1 cellular context compared by ENCODE assay signal in the genomic region with DNA sequence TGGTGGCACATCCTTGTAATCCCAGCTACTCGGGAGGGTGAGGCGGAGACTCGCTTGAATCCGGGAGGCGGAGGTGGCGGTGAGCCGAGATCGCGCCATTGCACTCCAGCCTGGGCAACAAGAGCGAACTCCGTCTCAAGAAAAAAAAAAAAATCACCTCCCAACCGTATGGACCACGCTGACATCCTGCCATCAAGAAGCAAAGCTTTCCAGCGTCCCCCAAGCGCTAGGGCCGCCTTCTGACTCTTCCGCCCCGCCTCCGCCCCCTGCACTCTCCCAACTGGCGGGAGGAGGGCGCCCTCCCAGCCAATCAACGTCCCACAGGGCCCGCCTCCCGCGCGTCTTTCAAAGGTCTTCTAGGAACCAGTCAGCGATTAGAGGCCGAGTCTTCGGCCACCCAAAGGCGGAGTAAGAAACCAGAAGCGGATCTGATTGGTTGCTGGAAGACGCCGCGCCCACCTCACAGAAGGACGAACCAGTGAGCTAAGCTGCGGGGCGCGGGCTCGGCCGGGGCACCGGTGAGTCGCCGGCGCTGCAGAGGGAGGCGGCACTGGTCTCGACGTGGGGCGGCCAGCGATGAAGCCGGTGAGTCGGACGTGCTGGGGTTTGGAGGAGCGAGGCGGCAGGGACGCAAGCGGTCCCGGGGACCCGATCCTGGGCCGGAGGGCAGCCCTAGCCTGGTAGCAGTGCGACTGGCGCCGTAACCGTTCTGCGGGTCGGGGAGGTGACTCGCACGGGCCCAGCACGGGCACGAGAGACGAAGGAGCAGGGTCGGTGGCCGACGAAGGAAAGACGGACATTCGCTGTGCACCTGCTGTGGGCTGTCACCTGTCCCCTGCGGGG.
TF ChIP-seq lines count a peak whose summit lies in the region.

A gene with protein sequence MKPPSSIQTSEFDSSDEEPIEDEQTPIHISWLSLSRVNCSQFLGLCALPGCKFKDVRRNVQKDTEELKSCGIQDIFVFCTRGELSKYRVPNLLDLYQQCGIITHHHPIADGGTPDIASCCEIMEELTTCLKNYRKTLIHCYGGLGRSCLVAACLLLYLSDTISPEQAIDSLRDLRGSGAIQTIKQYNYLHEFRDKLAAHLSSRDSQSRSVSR (plus strand): TSS at position 515 of the 843 bp plus-strand sequence. CDS start 62 bp downstream, at position 577.

TF ChIP-seq in HepG2, 621 proteins besides CTCF, POLR2A, EP300 and RAD21 (continued from another document and continues in another):
- TF ChIP-seq, protein P1, sequence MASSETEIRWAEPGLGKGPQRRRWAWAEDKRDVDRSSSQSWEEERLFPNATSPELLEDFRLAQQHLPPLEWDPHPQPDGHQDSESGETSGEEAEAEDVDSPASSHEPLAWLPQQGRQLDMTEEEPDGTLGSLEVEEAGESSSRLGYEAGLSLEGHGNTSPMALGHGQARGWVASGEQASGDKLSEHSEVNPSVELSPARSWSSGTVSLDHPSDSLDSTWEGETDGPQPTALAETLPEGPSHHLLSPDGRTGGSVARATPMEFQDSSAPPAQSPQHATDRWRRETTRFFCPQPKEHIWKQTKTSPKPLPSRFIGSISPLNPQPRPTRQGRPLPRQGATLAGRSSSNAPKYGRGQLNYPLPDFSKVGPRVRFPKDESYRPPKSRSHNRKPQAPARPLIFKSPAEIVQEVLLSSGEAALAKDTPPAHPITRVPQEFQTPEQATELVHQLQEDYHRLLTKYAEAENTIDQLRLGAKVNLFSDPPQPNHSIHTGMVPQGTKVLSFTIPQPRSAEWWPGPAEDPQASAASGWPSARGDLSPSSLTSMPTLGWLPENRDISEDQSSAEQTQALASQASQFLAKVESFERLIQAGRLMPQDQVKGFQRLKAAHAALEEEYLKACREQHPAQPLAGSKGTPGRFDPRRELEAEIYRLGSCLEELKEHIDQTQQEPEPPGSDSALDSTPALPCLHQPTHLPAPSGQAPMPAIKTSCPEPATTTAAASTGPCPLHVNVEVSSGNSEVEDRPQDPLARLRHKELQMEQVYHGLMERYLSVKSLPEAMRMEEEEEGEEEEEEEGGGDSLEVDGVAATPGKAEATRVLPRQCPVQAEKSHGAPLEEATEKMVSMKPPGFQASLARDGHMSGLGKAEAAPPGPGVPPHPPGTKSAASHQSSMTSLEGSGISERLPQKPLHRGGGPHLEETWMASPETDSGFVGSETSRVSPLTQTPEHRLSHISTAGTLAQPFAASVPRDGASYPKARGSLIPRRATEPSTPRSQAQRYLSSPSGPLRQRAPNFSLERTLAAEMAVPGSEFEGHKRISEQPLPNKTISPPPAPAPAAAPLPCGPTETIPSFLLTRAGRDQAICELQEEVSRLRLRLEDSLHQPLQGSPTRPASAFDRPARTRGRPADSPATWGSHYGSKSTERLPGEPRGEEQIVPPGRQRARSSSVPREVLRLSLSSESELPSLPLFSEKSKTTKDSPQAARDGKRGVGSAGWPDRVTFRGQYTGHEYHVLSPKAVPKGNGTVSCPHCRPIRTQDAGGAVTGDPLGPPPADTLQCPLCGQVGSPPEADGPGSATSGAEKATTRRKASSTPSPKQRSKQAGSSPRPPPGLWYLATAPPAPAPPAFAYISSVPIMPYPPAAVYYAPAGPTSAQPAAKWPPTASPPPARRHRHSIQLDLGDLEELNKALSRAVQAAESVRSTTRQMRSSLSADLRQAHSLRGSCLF (CRISPR knock-in tag; IDR thresholded peaks at IDR 0.05; ENCODE audit: borderline replicate concordance): no peak; the same call in 1 of the 2 replicates
- TF ChIP-seq SAFB2 (CRISPR knock-in tag; IDR thresholded peaks at IDR 0.05; ENCODE audit: borderline replicate concordance, low read depth) (peak; percentile 72), ZNF18 (CRISPR knock-in tag; IDR thresholded peaks at IDR 0.05; ENCODE audit: insufficient replicate concordance) (no peak), ZNF333 (CRISPR knock-in tag; IDR thresholded peaks at IDR 0.05; ENCODE audit: borderline replicate concordance) (peak; percentile 86; the same call in 1 of the 2 replicates), ZNF766 (CRISPR knock-in tag; IDR thresholded peaks at IDR 0.05; ENCODE audit: borderline replicate concordance) (peak; percentile 90; the same call in 1 of the 2 replicates), SP140L (CRISPR knock-in tag; IDR thresholded peaks at IDR 0.05; ENCODE audit: borderline replicate concordance) (no peak; the same call in 1 of the 2 replicates), NFRKB (IDR thresholded peaks at IDR 0.05) (no peak), ZNF326 (CRISPR knock-in tag; IDR thresholded peaks at IDR 0.05; ENCODE audit: borderline replicate concordance) (no peak), HIVEP1 (CRISPR knock-in tag; IDR thresholded peaks at IDR 0.05) (peak; percentile 76), SATB2 (CRISPR knock-in tag; IDR thresholded peaks at IDR 0.05) (peak; percentile 45; the same call in 1 of the 2 replicates), GABPB1 (CRISPR knock-in tag; IDR thresholded peaks at IDR 0.05) (peak; percentile 70), ZBTB7B (CRISPR knock-in tag; IDR thresholded peaks at IDR 0.05) (peak; percentile 43; the same call in 1 of the 2 replicates), HNRNPH1 (optimal IDR thresholded peaks at IDR 0.05; ENCODE audit: low read depth, low read length) (no peak), GPN1 (CRISPR knock-in tag; IDR thresholded peaks at IDR 0.05; ENCODE audit: borderline replicate concordance) (peak; percentile 38; the same call in 1 of the 2 replicates), ZNF670 (CRISPR knock-in tag; IDR thresholded peaks at IDR 0.05; ENCODE audit: borderline replicate concordance) (peak; percentile 47; the same call in 1 of the 2 replicates), ZNF276 (CRISPR knock-in tag; IDR thresholded peaks at IDR 0.05; ENCODE audit: low read depth) (no peak), ATF2 (CRISPR knock-in tag; IDR thresholded peaks at IDR 0.05) (no peak), ZNF777 (CRISPR knock-in tag; IDR thresholded peaks at IDR 0.05) (peak; percentile 87), CBX5 (CRISPR knock-in tag; IDR thresholded peaks at IDR 0.05; ENCODE audit: borderline replicate concordance) (peak; percentile 50; the same call in 1 of the 2 replicates), GTF3A (CRISPR knock-in tag; conservative IDR thresholded peaks at IDR 0.05) (no peak), MLX (CRISPR knock-in tag; IDR thresholded peaks at IDR 0.05) (no peak), ZNF556 (CRISPR knock-in tag; IDR thresholded peaks at IDR 0.05; ENCODE audit: borderline replicate concordance) (no peak; the same call in 1 of the 2 replicates), ZNF878 (CRISPR knock-in tag; IDR thresholded peaks at IDR 0.05) (peak; percentile 98), ZNF841 (CRISPR knock-in tag; IDR thresholded peaks at IDR 0.05; ENCODE audit: borderline replicate concordance) (no peak), MTF1 (CRISPR knock-in tag; IDR thresholded peaks at IDR 0.05) (no peak), ZNF256 (CRISPR knock-in tag; conservative IDR thresholded peaks at IDR 0.05) (peak; percentile 40; the same call in 1 of the 2 replicates), ZFX (CRISPR knock-in tag; IDR thresholded peaks at IDR 0.05; ENCODE audit: low read depth) (peak; percentile 83), TAF1 (CRISPR knock-in tag; IDR thresholded peaks at IDR 0.05) (peak; percentile 95), ZNF230 (CRISPR knock-in tag; IDR thresholded peaks at IDR 0.05) (peak; percentile 52; the same call in 1 of the 2 replicates), SOX6 (IDR thresholded peaks at IDR 0.05) (no peak), SOX6 (CRISPR knock-in tag; IDR thresholded peaks at IDR 0.05) (peak; percentile 77), EED (CRISPR knock-in tag; IDR thresholded peaks at IDR 0.05) (no peak; the same call in 1 of the 2 replicates), CEBPG (CRISPR knock-in tag; IDR thresholded peaks at IDR 0.05) (no peak), FOXA1 (IDR thresholded peaks at IDR 0.05) (no peak), FOXA1 (CRISPR knock-in tag; IDR thresholded peaks at IDR 0.05) (no peak), ARHGAP35 (CRISPR knock-in tag; IDR thresholded peaks at IDR 0.05; ENCODE audit: borderline replicate concordance) (no peak; the same call in 1 of the 2 replicates), SP1 (IDR thresholded peaks at IDR 0.05) (no peak), SP1 (CRISPR knock-in tag; IDR thresholded peaks at IDR 0.05) (peak; percentile 85), ZNF501 (CRISPR knock-in tag; IDR thresholded peaks at IDR 0.05) (peak; percentile 87), ZNF354B (CRISPR knock-in tag; IDR thresholded peaks at IDR 0.05) (peak; percentile 75; the same call in 1 of the 2 replicates), CREB1 (IDR thresholded peaks at IDR 0.05) (peak; percentile 82), CREB1 (CRISPR knock-in tag; IDR thresholded peaks at IDR 0.05) (peak; percentile 85), ZNF510 (CRISPR knock-in tag; IDR thresholded peaks at IDR 0.05; ENCODE audit: low read depth) (peak; percentile 52; the same call in 1 of the 2 replicates), MED1 (CRISPR knock-in tag; IDR thresholded peaks at IDR 0.05) (peak; percentile 60), ZNF263 (CRISPR knock-in tag; IDR thresholded peaks at IDR 0.05) (no peak), STAT5B (CRISPR knock-in tag; IDR thresholded peaks at IDR 0.05) (no peak), GFI1 (CRISPR knock-in tag; IDR thresholded peaks at IDR 0.05; ENCODE audit: borderline replicate concordance) (no peak)
- TF ChIP-seq, protein P2, sequence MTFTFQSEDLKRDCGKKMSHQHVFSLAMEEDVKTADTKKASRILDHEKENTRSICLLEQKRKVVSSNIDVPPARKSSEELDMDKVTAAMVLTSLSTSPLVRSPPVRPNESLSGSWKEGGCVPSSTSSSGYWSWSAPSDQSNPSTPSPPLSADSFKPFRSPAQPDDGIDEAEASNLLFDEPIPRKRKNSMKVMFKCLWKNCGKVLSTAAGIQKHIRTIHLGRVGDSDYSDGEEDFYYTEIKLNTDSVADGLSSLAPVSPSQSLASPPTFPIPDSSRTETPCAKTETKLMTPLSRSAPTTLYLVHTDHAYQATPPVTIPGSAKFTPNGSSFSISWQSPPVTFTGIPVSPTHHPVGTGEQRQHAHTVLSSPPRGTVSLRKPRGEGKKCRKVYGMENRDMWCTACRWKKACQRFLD (CRISPR knock-in tag; IDR thresholded peaks at IDR 0.05; ENCODE audit: borderline replicate concordance): peak; percentile 90
- TF ChIP-seq, protein P3, sequence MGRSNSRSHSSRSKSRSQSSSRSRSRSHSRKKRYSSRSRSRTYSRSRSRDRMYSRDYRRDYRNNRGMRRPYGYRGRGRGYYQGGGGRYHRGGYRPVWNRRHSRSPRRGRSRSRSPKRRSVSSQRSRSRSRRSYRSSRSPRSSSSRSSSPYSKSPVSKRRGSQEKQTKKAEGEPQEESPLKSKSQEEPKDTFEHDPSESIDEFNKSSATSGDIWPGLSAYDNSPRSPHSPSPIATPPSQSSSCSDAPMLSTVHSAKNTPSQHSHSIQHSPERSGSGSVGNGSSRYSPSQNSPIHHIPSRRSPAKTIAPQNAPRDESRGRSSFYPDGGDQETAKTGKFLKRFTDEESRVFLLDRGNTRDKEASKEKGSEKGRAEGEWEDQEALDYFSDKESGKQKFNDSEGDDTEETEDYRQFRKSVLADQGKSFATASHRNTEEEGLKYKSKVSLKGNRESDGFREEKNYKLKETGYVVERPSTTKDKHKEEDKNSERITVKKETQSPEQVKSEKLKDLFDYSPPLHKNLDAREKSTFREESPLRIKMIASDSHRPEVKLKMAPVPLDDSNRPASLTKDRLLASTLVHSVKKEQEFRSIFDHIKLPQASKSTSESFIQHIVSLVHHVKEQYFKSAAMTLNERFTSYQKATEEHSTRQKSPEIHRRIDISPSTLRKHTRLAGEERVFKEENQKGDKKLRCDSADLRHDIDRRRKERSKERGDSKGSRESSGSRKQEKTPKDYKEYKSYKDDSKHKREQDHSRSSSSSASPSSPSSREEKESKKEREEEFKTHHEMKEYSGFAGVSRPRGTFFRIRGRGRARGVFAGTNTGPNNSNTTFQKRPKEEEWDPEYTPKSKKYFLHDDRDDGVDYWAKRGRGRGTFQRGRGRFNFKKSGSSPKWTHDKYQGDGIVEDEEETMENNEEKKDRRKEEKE (IDR thresholded peaks at IDR 0.05): no peak
